1 cellular context compared by ENCODE assay signal in genomic region chr11:117722074-117722473, GRCh38.
A peak's percentile ranks its signal among the peaks of the same experiment; 100 is the strongest.
TF ChIP-seq lines count a peak whose summit lies in the region.

No MANE protein-coding gene starts in this region.

TF ChIP-seq in GM23338, 12 proteins besides CTCF, POLR2A, EP300 and RAD21 (continued from another document):
- peak; percentile 46; the same call in 1 of the 2 replicates for TF ChIP-seq ZNF462 (CRISPR knock-in tag; IDR thresholded peaks at IDR 0.05)
- TF ChIP-seq STAT1 (IDR thresholded peaks at IDR 0.05; ENCODE audit: unreplicated experiment), result no peak
